Comparison of ENCODE assay signal across 9 cellular contexts in the genomic region with DNA sequence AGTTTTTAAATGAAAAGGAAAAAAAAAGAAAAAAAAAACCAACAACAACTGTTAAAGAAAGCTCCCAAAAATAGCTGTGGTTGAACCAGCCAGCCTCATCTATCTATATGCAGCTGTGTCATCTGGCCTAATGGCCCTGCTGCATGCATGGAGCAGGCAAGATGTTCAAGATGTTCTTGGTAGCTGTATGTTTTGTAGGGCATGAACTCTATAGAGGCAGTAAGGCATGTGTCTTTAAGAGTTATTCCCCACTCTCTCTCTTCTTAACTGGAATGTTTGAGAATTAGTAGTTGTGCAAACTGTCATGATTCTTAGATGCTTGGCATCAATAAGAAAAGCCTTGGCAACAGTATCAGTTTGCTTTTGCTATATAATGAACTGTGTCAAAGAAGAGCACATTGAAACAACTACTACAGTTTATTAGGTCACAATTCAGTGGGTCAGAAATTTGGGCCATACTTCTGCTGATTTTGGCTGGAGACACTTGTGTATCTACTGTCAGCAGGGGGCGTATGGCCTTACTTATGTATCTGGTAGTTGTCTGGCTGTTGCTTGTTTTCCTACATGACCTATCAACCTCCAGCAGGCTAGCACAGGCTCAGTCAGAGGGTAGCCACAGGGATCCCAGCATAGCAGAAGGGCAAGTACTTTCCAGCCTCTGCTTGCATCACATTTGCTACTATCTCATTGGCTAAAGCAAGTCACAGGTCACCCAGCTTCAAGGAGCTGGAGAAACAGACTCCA. TPM values are rescaled to one million over a fixed set of nuclear protein-coding genes. Genes with fewer than 3 reads are reported as not detected.
DNase-seq lines count a peak whose midpoint lies in the region; ATAC-seq, FAIRE-seq and TF ChIP-seq lines count a peak whose summit lies in the region.
"Had no signal": no experiment of that assay in that cellular context is flagged by ENCODE, and none has a peak within 500 bp of the region (broad histone marks: within the 10 kb centered on the region; RNA-seq: fewer than 3 reads in every experiment).

No MANE protein-coding gene starts in this region.

- H2AFZ ChIP-seq in K562 (ENCODE audit: low read depth, low read length) = no peak overlapping the region

- H3K4me2 ChIP-seq in K562 (ENCODE audit: insufficient read depth, low read length) = no peak overlapping the region

- no TSS peak for BruUV-seq in K562 (replicated peaks; lab: Mats Ljungman, UMichigan)

- no peak overlapping the region for H3K9ac ChIP-seq in K562 (ENCODE audit: insufficient read depth in 1 of 2, low read depth in 2 of 2, low read length in 2 of 2)

- in situ Hi-C loops in K562 (cut with MboI) = no loop called here

- no peak overlapping the region for H3K4me3 ChIP-seq in Jurkat, Clone E6-1 (ENCODE audit: low read length)
- H3K4me3 ChIP-seq in K562 (no peak overlapping the region), retinal pigment epithelial cell (ENCODE audit: low read length) (no peak overlapping the region)

- DNase-seq in DMS53 (lab: John Stamatoyannopoulos, UW) (peak; percentile 50), DMS53 treated with DMSO at 0.1 percent for 48 hours (lab: John Stamatoyannopoulos, UW; ENCODE audit: unreplicated experiment) (no peak), K562 (ENCODE audit: extremely low read depth in 1 of 4, low spot score in 3 of 4) (peak in 1 of 4 experiments; percentile 15), retinal pigment epithelial cell (ENCODE audit: low read depth) (no peak), DMS153 (lab: John Stamatoyannopoulos, UW) (no peak), NCI-H2171 (lab: John Stamatoyannopoulos, UW) (no peak)
- DNase-seq in Jurkat, Clone E6-1 (ENCODE audit: low read depth, low spot score) = peak; percentile 17
- DNase-seq in NK-92 treated with Interleukin-12 subunit alpha and Interleukin-12 subunit beta, amount 100 ng/mL, for 24 hours (lab: John Stamatoyannopoulos, UW) = no peak
- DNase-seq: ACHN had no signal

- WGBS in K562 (ENCODE audit: insufficient coverage, low coverage, missing lambda C conversion rate) = 0% methylated on average over 1 of the region's 1 CpG

- no peaks in the 10 kb centered on the region for H3K4me1 ChIP-seq in K562 (replicated peaks in 1 of 2; ENCODE audit: control insufficient read depth in 2 of 2, insufficient read depth in 2 of 2, low read length in 2 of 2)

- no peaks in the 10 kb centered on the region for H3K36me3 ChIP-seq in K562 (ENCODE audit: control insufficient read depth, insufficient read depth, low read length)

- H3K27ac ChIP-seq in K562 (ENCODE audit: extremely low read depth, low read depth, low read length) = no peak overlapping the region

- H3K79me2 ChIP-seq in K562 (ENCODE audit: control insufficient read depth, insufficient read depth, low read length) = no peaks in the 10 kb centered on the region

- no peaks in the 10 kb centered on the region for H3K27me3 ChIP-seq in K562 (ENCODE audit: control insufficient read depth in 2 of 2, insufficient read depth in 2 of 2, low read length in 2 of 2)

- peak in 2 of 3 experiments; percentile 4 to 15; a peak in 2 of 6 replicates for TF ChIP-seq CTCF in K562 (IDR thresholded peaks at IDR 0.05 in 2 of 3, conservative IDR thresholded peaks at IDR 0.05 in 1 of 3; ENCODE audit: insufficient read depth in 2 of 3, low read depth in 1 of 3, low read length in 3 of 3)
- peak; percentile 32 for TF ChIP-seq CTCF in retinal pigment epithelial cell (conservative IDR thresholded peaks at IDR 0.05; ENCODE audit: low read depth, low read length)

- no peak for TF ChIP-seq POLR2A in K562 (conservative IDR thresholded peaks at IDR 0.05)

- TF ChIP-seq EP300 in K562 (IDR thresholded peaks at IDR 0.05; ENCODE audit: low read length) = no peak

- H4K20me1 ChIP-seq in K562 (replicated peaks; ENCODE audit: control insufficient read depth, insufficient read depth, low read length) = no peaks in the 10 kb centered on the region

- no peak for ATAC-seq in K562

- no peaks in the 10 kb centered on the region for H3K9me3 ChIP-seq in K562 (replicated peaks; ENCODE audit: control insufficient read depth, insufficient read depth, low read depth, low read length)

- TF ChIP-seq RAD21 in K562 (CRISPR knock-in tag; conservative IDR thresholded peaks at IDR 0.05 in 1 of 2, IDR thresholded peaks at IDR 0.05 in 1 of 2) = no peak

- POLR2A ChIA-PET in K562 (lab: Yijun Ruan, JAX) = no interaction called here

- intact Hi-C loops in K562 (cut with micrococcal nuclease) = no loop called here

- FAIRE-seq in K562 (lab: Jason Lieb, UNC) = no peak

- CTCF ChIA-PET in K562 (lab: Yijun Ruan, JAX; ENCODE audit: low intra/inter-chr PET ratio) = no interaction called here

- H3K9me1 ChIP-seq in K562 (ENCODE audit: control insufficient read depth, insufficient read depth, low read length) = no peaks in the 10 kb centered on the region

TF ChIP-seq in K562, 482 proteins besides CTCF, POLR2A, EP300 and RAD21 (continues in another document):
- TF ChIP-seq, protein P1, sequence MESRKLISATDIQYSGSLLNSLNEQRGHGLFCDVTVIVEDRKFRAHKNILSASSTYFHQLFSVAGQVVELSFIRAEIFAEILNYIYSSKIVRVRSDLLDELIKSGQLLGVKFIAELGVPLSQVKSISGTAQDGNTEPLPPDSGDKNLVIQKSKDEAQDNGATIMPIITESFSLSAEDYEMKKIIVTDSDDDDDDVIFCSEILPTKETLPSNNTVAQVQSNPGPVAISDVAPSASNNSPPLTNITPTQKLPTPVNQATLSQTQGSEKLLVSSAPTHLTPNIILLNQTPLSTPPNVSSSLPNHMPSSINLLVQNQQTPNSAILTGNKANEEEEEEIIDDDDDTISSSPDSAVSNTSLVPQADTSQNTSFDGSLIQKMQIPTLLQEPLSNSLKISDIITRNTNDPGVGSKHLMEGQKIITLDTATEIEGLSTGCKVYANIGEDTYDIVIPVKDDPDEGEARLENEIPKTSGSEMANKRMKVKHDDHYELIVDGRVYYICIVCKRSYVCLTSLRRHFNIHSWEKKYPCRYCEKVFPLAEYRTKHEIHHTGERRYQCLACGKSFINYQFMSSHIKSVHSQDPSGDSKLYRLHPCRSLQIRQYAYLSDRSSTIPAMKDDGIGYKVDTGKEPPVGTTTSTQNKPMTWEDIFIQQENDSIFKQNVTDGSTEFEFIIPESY (CRISPR knock-in tag; IDR thresholded peaks at IDR 0.05) = no peak
- no peak for TF ChIP-seq PHB (CRISPR knock-in tag; IDR thresholded peaks at IDR 0.05)
- TF ChIP-seq ZC3H4 (CRISPR knock-in tag; IDR thresholded peaks at IDR 0.05; ENCODE audit: borderline replicate concordance) = no peak
- TF ChIP-seq LCOR (CRISPR knock-in tag; IDR thresholded peaks at IDR 0.05) = no peak
- TF ChIP-seq SMC3 (conservative IDR thresholded peaks at IDR 0.05; ENCODE audit: insufficient read depth, low read depth, low read length) = no peak
- TF ChIP-seq TSC22D4 (tag; IDR thresholded peaks at IDR 0.05) = no peak
- TF ChIP-seq ELF2 (CRISPR knock-in tag; IDR thresholded peaks at IDR 0.05) = no peak
- TF ChIP-seq MAFF (IDR thresholded peaks at IDR 0.05; ENCODE audit: low read length) = no peak
- no peak for TF ChIP-seq BMI1 (IDR thresholded peaks at IDR 0.05; ENCODE audit: low read length)
- TF ChIP-seq, protein P2, sequence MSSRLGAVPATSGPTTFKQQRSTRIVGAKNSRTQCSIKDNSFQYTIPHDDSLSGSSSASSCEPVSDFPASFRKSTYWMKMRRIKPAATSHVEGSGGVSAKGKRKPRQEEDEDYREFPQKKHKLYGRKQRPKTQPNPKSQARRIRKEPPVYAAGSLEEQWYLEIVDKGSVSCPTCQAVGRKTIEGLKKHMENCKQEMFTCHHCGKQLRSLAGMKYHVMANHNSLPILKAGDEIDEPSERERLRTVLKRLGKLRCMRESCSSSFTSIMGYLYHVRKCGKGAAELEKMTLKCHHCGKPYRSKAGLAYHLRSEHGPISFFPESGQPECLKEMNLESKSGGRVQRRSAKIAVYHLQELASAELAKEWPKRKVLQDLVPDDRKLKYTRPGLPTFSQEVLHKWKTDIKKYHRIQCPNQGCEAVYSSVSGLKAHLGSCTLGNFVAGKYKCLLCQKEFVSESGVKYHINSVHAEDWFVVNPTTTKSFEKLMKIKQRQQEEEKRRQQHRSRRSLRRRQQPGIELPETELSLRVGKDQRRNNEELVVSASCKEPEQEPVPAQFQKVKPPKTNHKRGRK (tag; IDR thresholded peaks at IDR 0.05) = no peak
- no peak for TF ChIP-seq NFIX (CRISPR knock-in tag; IDR thresholded peaks at IDR 0.05; ENCODE audit: low read depth)

RNA-seq across cellular contexts. Expression of a gene that starts 56.1 kb away (rescaled TPM):
- not detected for polyA plus RNA-seq in Jurkat, Clone E6-1 (2012; ENCODE audit: insufficient read depth, insufficient read length)
- total RNA-seq in K562 (2011; cell fraction: chromatin; rRNA removed; ENCODE audit: low replicate concordance) = not detected in 2 replicates
- total RNA-seq in K562 (2011; cell fraction: nucleolus; rRNA removed) = not detected in 2 replicates
- not detected in 2 replicates for total RNA-seq in K562 (2011; cell fraction: nucleoplasm; rRNA removed)
- total RNA-seq in K562 (2014; rRNA removed) (not detected in 2 replicates), K562 (2014; rRNA removed; fragmentation: Illumina TruSeq; extraction: Trizol) (not detected in 2 replicates), K562 (2015; rRNA removed; fragmentation: Illumina TruSeq; extraction: Trizol) (not detected in 2 replicates), K562 (2021) (not detected in 2 replicates)
- polyA plus RNA-seq in K562 (2011; rRNA removed) (not detected in 2 replicates), K562 (2014; fragmentation: Illumina TruSeq; extraction: Trizol) (not detected in 2 replicates), K562 (2014; fragmentation: Nextera tagmentation; extraction: Ambion mirVana) (not detected), K562 (2014; rRNA removed) (not detected in 2 replicates)
- not detected in 2 replicates for polyA plus RNA-seq in K562 (2011; cell fraction: cytosol; rRNA removed)
- not detected in 2 replicates for polyA plus RNA-seq in K562 (2011; cell fraction: nucleus; rRNA removed)
- not detected in 2 replicates for polyA plus RNA-seq in K562 (2012)
- not detected in 2 replicates for polyA minus RNA-seq in K562 (2011; rRNA and poly(A)+ RNA removed)
- not detected in 2 replicates for polyA minus RNA-seq in K562 (2011; cell fraction: cytosol; rRNA and poly(A)+ RNA removed)
- polyA minus RNA-seq in K562 (2011; cell fraction: nucleus; rRNA and poly(A)+ RNA removed) = not detected in 2 replicates

Comparison
In these comparisons a context has a peak if more than half of its experiments do, and no peak if none do; other contexts are left out.
1. DNase-seq: peak in DMS53 (single experiment) and Jurkat, Clone E6-1 (single experiment); none in DMS53 treated with DMSO at 0.1 percent for 48 hours (single experiment), retinal pigment epithelial cell (single experiment), NK-92 treated with Interleukin-12 subunit alpha and Interleukin-12 subunit beta, amount 100 ng/mL, for 24 hours (single experiment), DMS153 (single experiment) and NCI-H2171 (single experiment).